ENCODE assay signal across 8 cellular contexts in the genomic region with DNA sequence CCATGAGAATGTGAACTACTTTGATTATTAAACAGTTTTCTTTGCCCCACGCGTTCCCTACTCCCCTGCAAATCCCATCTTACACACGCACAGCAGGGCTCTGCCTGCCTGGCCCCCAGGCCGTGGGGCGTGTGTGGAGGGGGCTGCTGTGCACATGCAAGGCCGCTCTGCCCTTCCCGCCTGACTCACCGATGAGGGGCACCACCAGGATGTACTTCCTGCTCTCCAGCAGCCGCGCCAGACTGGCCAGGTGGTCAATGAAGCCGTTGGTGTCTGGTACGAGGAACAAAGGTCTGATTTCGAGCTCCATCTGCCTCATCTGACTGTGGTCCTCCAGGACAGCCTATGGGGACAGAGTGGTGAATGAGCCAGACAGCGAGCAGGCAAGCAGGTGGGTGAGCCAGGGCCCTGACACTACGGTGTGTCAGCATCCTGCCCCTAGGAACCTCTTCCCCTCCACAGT. TPM values are rescaled to one million over a fixed set of nuclear protein-coding genes. Genes with fewer than 3 reads are reported as not detected.
DNase-seq lines count a peak whose midpoint lies in the region; TF ChIP-seq lines count a peak whose summit lies in the region.

No MANE protein-coding gene starts in this region.

- H3K9ac ChIP-seq in duodenal mucosa (ENCODE audit: low read depth in 1 of 2, low read length in 2 of 2) (no peak overlapping the region), rectal smooth muscle tissue (ENCODE audit: low read length) (no peak overlapping the region)

- H3K27me3 ChIP-seq in Peyer's patch (no peaks in the 10 kb centered on the region), duodenal mucosa (ENCODE audit: control insufficient read depth in 1 of 2, insufficient read depth in 2 of 2, low read length in 2 of 2) (no peaks in the 10 kb centered on the region), rectal smooth muscle tissue (ENCODE audit: control insufficient read depth, insufficient read depth, low read length) (no peaks in the 10 kb centered on the region)

- in situ Hi-C loops in G401 (cut with HindIII; ENCODE audit: low sequenced_read_pairs) = loop anchor here (5.0 kb wide), 1 partner anchor 99 kb away; no protein-coding TSS in a partner anchor

- TF ChIP-seq POLR2A in Peyer's patch (IDR thresholded peaks at IDR 0.05) = no peak

- H3K4me1 ChIP-seq in Peyer's patch (peaks cover 2 to 60% (median 33%) of the 10 kb centered on the region in 4 donors), duodenal mucosa (ENCODE audit: control insufficient read depth in 1 of 2, insufficient read depth in 2 of 2, low read length in 2 of 2) (peaks cover 70% of the 10 kb centered on the region in 2 donors), rectal smooth muscle tissue (ENCODE audit: control insufficient read depth, insufficient read depth, low read length) (peaks cover 26% of the 10 kb centered on the region)

- no peak for TF ChIP-seq CTCF in Peyer's patch (IDR thresholded peaks at IDR 0.05)

- peak overlapping the region; percentile 58 to 96 (median 94) for H3K27ac ChIP-seq in Peyer's patch
- H3K27ac ChIP-seq in duodenal mucosa (ENCODE audit: low read depth, low read length) = peak overlapping the region; percentile 76
- peak overlapping the region; percentile 16 for H3K27ac ChIP-seq in rectal smooth muscle tissue (ENCODE audit: low read depth, low read length)

- H3K9me3 ChIP-seq in Peyer's patch = no peaks in the 10 kb centered on the region
- no peaks in the 10 kb centered on the region for H3K9me3 ChIP-seq in duodenal mucosa (ENCODE audit: control insufficient read depth in 1 of 2, low read length in 2 of 2)

- peak; percentile 86 for DNase-seq in G401 (ENCODE audit: low spot score)
- DNase-seq in Peyer's patch = peak in 1 of 3 donors; percentile 56
- no peak for DNase-seq in retina
- DNase-seq in hippocampal formation (lab: John Stamatoyannopoulos, UW) = no peak
- no peak for DNase-seq in NCI-H345 (lab: John Stamatoyannopoulos, UW)
- no peak for DNase-seq in NCI-H1930 (lab: John Stamatoyannopoulos, UW)

- H3K4me3 ChIP-seq in Peyer's patch (no peak overlapping the region), duodenal mucosa (ENCODE audit: low read depth in 1 of 2, low read length in 2 of 2) (no peak overlapping the region), rectal smooth muscle tissue (ENCODE audit: low read length) (no peak overlapping the region)

- peaks cover 0 to 12% (median 0%) of the 10 kb centered on the region in 3 donors for H3K36me3 ChIP-seq in Peyer's patch
- peaks cover 13 to 50% of the 10 kb centered on the region in 2 donors for H3K36me3 ChIP-seq in duodenal mucosa (ENCODE audit: control insufficient read depth in 1 of 2, insufficient read depth in 2 of 2, low read length in 2 of 2)
- H3K36me3 ChIP-seq in rectal smooth muscle tissue (ENCODE audit: control insufficient read depth, insufficient read depth, low read length) = peaks cover 14% of the 10 kb centered on the region

RNA-seq across cellular contexts. Expression of a gene that starts 13.7 kb away (rescaled TPM):
- 20.2 and 37.8 TPM in 2 replicates for total RNA-seq in G401 (2014; rRNA removed; shearing (Covaris generic))
- 10 to 100 TPM in 2 of 4 donors, 1 to 10 TPM in 2; 6.8 to 40.4 (median 12.8) TPM for total RNA-seq in Peyer's patch

RNA-seq across cellular contexts. Expression of a gene that starts 26.8 kb away (rescaled TPM):
- total RNA-seq in G401 (2014; rRNA removed; shearing (Covaris generic)) = 48.0 and 63.1 TPM in 2 replicates
- total RNA-seq in Peyer's patch = 10 to 100 TPM; 32.4 to 49.0 (median 37.8) TPM

RNA-seq across cellular contexts. Expression of a gene that starts 38.7 kb away (rescaled TPM):
- 48.8 and 56.7 TPM in 2 replicates for total RNA-seq in G401 (2014; rRNA removed; shearing (Covaris generic))
- total RNA-seq in Peyer's patch = 100 to 1,000 TPM in 1 of 4 donors, 10 to 100 TPM in 3; 25.9 to 130 (median 64.5) TPM

RNA-seq across cellular contexts. Expression of a gene that starts 43.5 kb away (rescaled TPM):
- 65.0 and 65.6 TPM in 2 replicates for total RNA-seq in G401 (2014; rRNA removed; shearing (Covaris generic))
- not detected for total RNA-seq in Peyer's patch

Comparison
In these comparisons a context has a peak if more than half of its experiments do, and no peak if none do; other contexts are left out.
1. H3K27ac ChIP-seq: peak in every context shown above with its lines; median percentile 94 in Peyer's patch; 76 in duodenal mucosa; 16 in rectal smooth muscle tissue.